In the genomic region with DNA sequence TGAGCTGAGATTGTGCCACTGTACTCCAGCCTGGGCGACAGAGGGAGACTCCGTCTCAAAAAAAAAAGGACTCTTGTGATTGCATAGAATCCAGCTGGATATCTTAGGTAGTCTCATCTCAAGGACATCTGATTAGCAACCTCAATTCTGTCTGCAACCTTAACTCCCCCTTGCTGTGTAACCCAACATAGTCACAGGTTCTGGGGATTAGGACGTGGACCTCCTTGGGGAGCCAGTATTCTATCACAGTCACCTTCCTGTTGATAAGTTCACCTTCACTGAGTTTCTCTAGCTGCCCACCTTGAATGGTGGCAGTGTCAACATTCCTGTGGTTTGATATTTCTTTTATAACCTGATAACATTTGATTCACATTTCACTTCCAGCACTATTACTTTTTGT, we compare ENCODE assay signal across 22 cellular contexts. TPM values are rescaled to one million over a fixed set of nuclear protein-coding genes. Genes with fewer than 3 reads are reported as not detected.
A peak's percentile ranks its signal among the peaks of the same experiment; 100 is the strongest.
DNase-seq lines count a peak whose midpoint lies in the region; ATAC-seq and TF ChIP-seq lines count a peak whose summit lies in the region.
"Had no signal": no experiment of that assay in that cellular context is flagged by ENCODE, and none has a peak within 500 bp of the region (broad histone marks: within the 10 kb centered on the region; RNA-seq: fewer than 3 reads in every experiment).

No MANE protein-coding gene starts in this region.

- intact Hi-C loops in CD4-positive, alpha-beta T cell (cut with DNase I, micrococcal nuclease), result no loop called here
- intact Hi-C loops in adrenal gland (cut with DNase I), result no loop called here

- H3K4me3 ChIP-seq in DOHH2 (ENCODE audit: low read length) (peak overlapping the region; percentile 63), adrenal gland (no peak overlapping the region)
- H3K4me3 ChIP-seq: colonic mucosa, Peyer's patch, skin epidermis, tibial nerve had no signal

- no peak for TF ChIP-seq POLR2A in adrenal gland (IDR thresholded peaks at IDR 0.05)

- peak overlapping the region; percentile 57 for H3K27ac Mint-ChIP-seq in CD4-positive, alpha-beta T cell
- peak overlapping the region; percentile 76 for H3K27ac Mint-ChIP-seq in activated naive CD8-positive, alpha-beta T cell
- peak overlapping the region; percentile 69 to 94 (median 88) for H3K27ac Mint-ChIP-seq in naive thymus-derived CD8-positive, alpha-beta T cell
- peak overlapping the region in 1 of 2 donors; percentile 21 for H3K27ac Mint-ChIP-seq in stimulated activated naive CD8-positive, alpha-beta T cell treated with anti-CD3 and anti-CD28 coated beads, Interleukin-15, amount 100 ng/mL, for 72 hours
- H3K27ac Mint-ChIP-seq: activated T-helper 1 cell treated with anti-CD3 and anti-CD28 coated beads, Interleukin-12 subunit alpha, Interleukin-12 subunit beta, Interleukin-2, Interleukin-4 antibody, amounts not matched to agents 30 ng/mL and 10 ng/mL and 1 ng/mL, durations not matched to agents 14 hours and 24 hours and 36 hours; progenitor cell of endocrine pancreas had no signal

- no peaks in the 10 kb centered on the region for H3K9me3 Mint-ChIP-seq in CD4-positive, alpha-beta T cell
- H3K9me3 Mint-ChIP-seq in activated naive CD8-positive, alpha-beta T cell (ENCODE audit: low read depth), result no peaks in the 10 kb centered on the region
- no peaks in the 10 kb centered on the region for H3K9me3 Mint-ChIP-seq in naive thymus-derived CD8-positive, alpha-beta T cell
- no peaks in the 10 kb centered on the region for H3K9me3 Mint-ChIP-seq in stimulated activated naive CD8-positive, alpha-beta T cell treated with anti-CD3 and anti-CD28 coated beads, Interleukin-15, amount 100 ng/mL, for 72 hours
- H3K9me3 Mint-ChIP-seq: activated T-helper 1 cell treated with anti-CD3 and anti-CD28 coated beads, Interleukin-12 subunit alpha, Interleukin-12 subunit beta, Interleukin-2, Interleukin-4 antibody, amounts not matched to agents 30 ng/mL and 10 ng/mL and 1 ng/mL, durations not matched to agents 14 hours and 24 hours and 36 hours; stimulated activated naive CD8-positive, alpha-beta T cell treated with anti-CD3 and anti-CD28 coated beads, Interleukin-15, Interleukin-2, amounts not matched to agents 100 ng/mL and 50 ng/mL, for 24 hours had no signal

- H3K4me1 ChIP-seq in DOHH2 (ENCODE audit: control insufficient read depth, low read length) (peaks cover 98% of the 10 kb centered on the region), adrenal gland (replicated peaks in 1 of 2) (peaks cover 5 to 30% of the 10 kb centered on the region in 2 donors)
- H3K4me1 ChIP-seq: colonic mucosa had no signal

- TF ChIP-seq CTCF in CD4-positive, alpha-beta T cell (IDR thresholded peaks at IDR 0.05), result no peak
- no peak for TF ChIP-seq CTCF in DOHH2 (IDR thresholded peaks at IDR 0.05; ENCODE audit: low read depth, low read length, poor library complexity, severe bottlenecking)
- no peak for TF ChIP-seq CTCF in adrenal gland (IDR thresholded peaks at IDR 0.05)

- peaks cover 91% of the 10 kb centered on the region for H3K79me2 ChIP-seq in DOHH2 (ENCODE audit: control insufficient read depth, low read length)

- no peak for ATAC-seq in CD4-positive, alpha-beta T cell (ENCODE audit: poor library complexity)
- peak; percentile 21 to 26 for ATAC-seq in naive thymus-derived CD8-positive, alpha-beta T cell
- no peak for ATAC-seq in stimulated activated naive CD8-positive, alpha-beta T cell treated with anti-CD3 and anti-CD28 coated beads, Interleukin-15, amount 100 ng/mL, for 72 hours
- ATAC-seq: left ventricle myocardium superior had no signal

- no peaks in the 10 kb centered on the region for H3K27me3 Mint-ChIP-seq in CD4-positive, alpha-beta T cell
- no peaks in the 10 kb centered on the region for H3K27me3 Mint-ChIP-seq in activated naive CD8-positive, alpha-beta T cell
- H3K27me3 Mint-ChIP-seq in naive thymus-derived CD8-positive, alpha-beta T cell, result no peaks in the 10 kb centered on the region
- H3K27me3 Mint-ChIP-seq in stimulated activated naive CD8-positive, alpha-beta T cell treated with anti-CD3 and anti-CD28 coated beads, Interleukin-15, amount 100 ng/mL, for 72 hours, result no peaks in the 10 kb centered on the region
- H3K27me3 Mint-ChIP-seq: stimulated activated naive CD8-positive, alpha-beta T cell treated with anti-CD3 and anti-CD28 coated beads, Interleukin-15, Interleukin-2, amounts not matched to agents 100 ng/mL and 50 ng/mL, for 24 hours had no signal

- no peaks in the 10 kb centered on the region for H3K27me3 ChIP-seq in CD4-positive, alpha-beta T cell (ENCODE audit: control insufficient read depth, insufficient read depth, low read length)
- H3K27me3 ChIP-seq in DOHH2 (ENCODE audit: control insufficient read depth, low read length), result no peaks in the 10 kb centered on the region
- no peaks in the 10 kb centered on the region for H3K27me3 ChIP-seq in adrenal gland
- H3K27me3 ChIP-seq: brain microvascular endothelial cell, colonic mucosa, Peyer's patch, tibial nerve had no signal

- no peak for DNase-seq in CD4-positive, alpha-beta T cell
- no peak for DNase-seq in naive thymus-derived CD8-positive, alpha-beta T cell
- no peak for DNase-seq in adrenal gland
- DNase-seq in stimulated activated naive CD8-positive, alpha-beta T cell treated with anti-CD3 and anti-CD28 coated beads, Interleukin-15, amount 100 ng/mL, for 72 hours, result no peak
- no peak for DNase-seq in NCI-H2171 treated with DMSO at 0.1 percent for 48 hours (lab: John Stamatoyannopoulos, UW)
- DNase-seq: activated CD4-positive, CD25-positive, alpha-beta regulatory T cell; brain microvascular endothelial cell; Calu3; colonic mucosa; left ventricle myocardium superior; MM.1S; NCI-H187; NCI-H446 treated with DMSO at 0.1 percent for 48 hours; Peyer's patch; T-helper 9 cell had no signal

- POLR2A ChIA-PET in CD4-positive, alpha-beta T cell (lab: Charles Lee), result interaction anchor here (0.6 to 3.8 kb wide), 8 partner anchors 10 to 328 kb away, joined by 3 to 24 read pairs (median 4); partner anchors contain the start of genes GPR18 and UBAC2
- POLR2A ChIA-PET in naive thymus-derived CD8-positive, alpha-beta T cell (lab: Charles Lee), result interaction anchor here (1.0 to 5.5 kb wide), 6 partner anchors 9 to 30 kb away, joined by 4 to 39 read pairs (median 23); partner anchors contain the start of genes GPR18 and UBAC2

- H3K36me3 Mint-ChIP-seq in CD4-positive, alpha-beta T cell (ENCODE audit: low read depth), result peaks cover 23% of the 10 kb centered on the region
- H3K36me3 Mint-ChIP-seq in activated naive CD8-positive, alpha-beta T cell, result peaks cover 8% of the 10 kb centered on the region
- H3K36me3 Mint-ChIP-seq in naive thymus-derived CD8-positive, alpha-beta T cell, result peaks cover 0 to 39% (median 5%) of the 10 kb centered on the region in 3 donors

- H3K9me3 ChIP-seq in CD4-positive, alpha-beta T cell (ENCODE audit: control insufficient read depth, low read length), result no peaks in the 10 kb centered on the region
- no peaks in the 10 kb centered on the region for H3K9me3 ChIP-seq in DOHH2 (ENCODE audit: control insufficient read depth, insufficient read depth, low read length)
- H3K9me3 ChIP-seq in adrenal gland (replicated peaks in 1 of 3), result no peaks in the 10 kb centered on the region
- H3K9me3 ChIP-seq: colonic mucosa, Peyer's patch, tibial nerve had no signal

- no peaks in the 10 kb centered on the region for H3K9me2 ChIP-seq in DOHH2 (replicated peaks; ENCODE audit: control insufficient read depth, low read length)

- 59 to 83% (median 70%) methylated on average over 3 of the region's 3 CpGs for WGBS in adrenal gland, 4 donors

- peaks cover 15% of the 10 kb centered on the region for H3F3A ChIP-seq in DOHH2 (ENCODE audit: control insufficient read depth, insufficient read depth)

- no peak overlapping the region for H3K4me3 Mint-ChIP-seq in CD4-positive, alpha-beta T cell
- no peak overlapping the region for H3K4me3 Mint-ChIP-seq in activated naive CD8-positive, alpha-beta T cell
- peak overlapping the region in 9 of 10 donors; percentile 6 to 57 (median 43) for H3K4me3 Mint-ChIP-seq in naive thymus-derived CD8-positive, alpha-beta T cell
- H3K4me3 Mint-ChIP-seq in stimulated activated naive CD8-positive, alpha-beta T cell treated with anti-CD3 and anti-CD28 coated beads, Interleukin-15, amount 100 ng/mL, for 72 hours, result no peak overlapping the region
- H3K4me3 Mint-ChIP-seq: activated T-helper 1 cell treated with anti-CD3 and anti-CD28 coated beads, Interleukin-12 subunit alpha, Interleukin-12 subunit beta, Interleukin-2, Interleukin-4 antibody, amounts not matched to agents 30 ng/mL and 10 ng/mL and 1 ng/mL, durations not matched to agents 14 hours and 24 hours and 36 hours had no signal

- no peak overlapping the region for H3K27ac ChIP-seq in CD4-positive, alpha-beta T cell (ENCODE audit: low read depth, low read length)
- H3K27ac ChIP-seq in DOHH2 (ENCODE audit: low read depth, low read length), result peak overlapping the region; percentile 89
- H3K27ac ChIP-seq in adrenal gland, result no peak overlapping the region
- H3K27ac ChIP-seq: brain microvascular endothelial cell, colonic mucosa, tibial nerve had no signal

- H4K20me1 ChIP-seq in DOHH2 (ENCODE audit: control insufficient read depth, insufficient read depth, low read depth, low read length), result no peaks in the 10 kb centered on the region

- H3K36me3 ChIP-seq in DOHH2 (ENCODE audit: control insufficient read depth, low read length) (0 out of 2 replicates have a peak, but pooled peaks cover 3% of the 10 kb centered on the region), adrenal gland (replicated peaks in 1 of 2) (no peaks in the 10 kb centered on the region)
- H3K36me3 ChIP-seq: brain microvascular endothelial cell, colonic mucosa, Peyer's patch, tibial nerve had no signal

- H3K4me2 ChIP-seq in DOHH2 (ENCODE audit: low read length), result peak overlapping the region; percentile 99

- CTCF ChIA-PET in CD4-positive, alpha-beta T cell (lab: Charles Lee), result interaction anchor here (1.4 to 2.4 kb wide), 4 partner anchors 9 to 35 kb away, joined by 4 to 8 read pairs (median 6); no protein-coding TSS in a partner anchor

- peaks cover 80% of the 10 kb centered on the region for H3K4me1 Mint-ChIP-seq in CD4-positive, alpha-beta T cell (ENCODE audit: low read depth)
- H3K4me1 Mint-ChIP-seq in activated naive CD8-positive, alpha-beta T cell (ENCODE audit: low read depth), result peaks cover 80% of the 10 kb centered on the region
- peaks cover 39 to 90% (median 78%) of the 10 kb centered on the region in 4 donors for H3K4me1 Mint-ChIP-seq in naive thymus-derived CD8-positive, alpha-beta T cell
- peaks cover 89% of the 10 kb centered on the region for H3K4me1 Mint-ChIP-seq in stimulated activated naive CD8-positive, alpha-beta T cell treated with anti-CD3 and anti-CD28 coated beads, Interleukin-15, amount 100 ng/mL, for 72 hours

RNA-seq across cellular contexts. Expression of gene GPR18, which starts 27.2 kb away (rescaled TPM):
- 10 to 100 TPM; 42.9 to 45.1 TPM for total RNA-seq in CD4-positive, alpha-beta T cell
- 10 to 100 TPM; 31.1 to 31.3 TPM for total RNA-seq in naive thymus-derived CD8-positive, alpha-beta T cell
- polyA plus RNA-seq in naive thymus-derived CD8-positive, alpha-beta T cell, result 10 to 100 TPM; 22.2 to 37.0 (median 26.1) TPM
- total RNA-seq in adrenal gland, result under 1 TPM in 1 of 8 donors, not detected in 7; 0.78 TPM
- under 1 TPM in 1 of 3 donors, not detected in 2; 0.03 TPM for polyA plus RNA-seq in adrenal gland
- total RNA-seq: Calu3, left ventricle myocardium superior, progenitor cell of endocrine pancreas, tibial nerve had no signal

RNA-seq across cellular contexts. Expression of gene UBAC2, which starts 30.3 kb away (rescaled TPM):
- total RNA-seq in CD4-positive, alpha-beta T cell, result 10 to 100 TPM; 59.8 to 67.4 TPM
- total RNA-seq in naive thymus-derived CD8-positive, alpha-beta T cell, result 100 to 1,000 TPM; 105 to 108 TPM
- 100 to 1,000 TPM; 160 to 178 (median 173) TPM for polyA plus RNA-seq in naive thymus-derived CD8-positive, alpha-beta T cell
- total RNA-seq in adrenal gland, result 10 to 100 TPM; 49.1 to 67.8 (median 56.7) TPM
- 10 to 100 TPM; 46.3 to 63.3 (median 48.6) TPM for polyA plus RNA-seq in adrenal gland

Comparison
In these comparisons a context has a peak if more than half of its experiments do, and no peak if none do; other contexts are left out.
1. ATAC-seq: peak in naive thymus-derived CD8-positive, alpha-beta T cell (2 of 2); none in CD4-positive, alpha-beta T cell (single experiment) and stimulated activated naive CD8-positive, alpha-beta T cell treated with anti-CD3 and anti-CD28 coated beads, Interleukin-15, amount 100 ng/mL, for 72 hours (single experiment).
2. H3K4me3 Mint-ChIP-seq: peak in naive thymus-derived CD8-positive, alpha-beta T cell (9 of 10); none in CD4-positive, alpha-beta T cell (single experiment), activated naive CD8-positive, alpha-beta T cell (single experiment) and stimulated activated naive CD8-positive, alpha-beta T cell treated with anti-CD3 and anti-CD28 coated beads, Interleukin-15, amount 100 ng/mL, for 72 hours (0 of 2).
3. RNA of gene GPR18, which starts 27.2 kb away (total RNA-seq): 42.9 to 45.1 TPM in CD4-positive, alpha-beta T cell and 31.1 to 31.3 TPM in naive thymus-derived CD8-positive, alpha-beta T cell; 0.78 TPM in adrenal gland; every median in the first group is over 10 times any median in the second.